Comparison of ENCODE assay signal across 9 cellular contexts in the genomic region with DNA sequence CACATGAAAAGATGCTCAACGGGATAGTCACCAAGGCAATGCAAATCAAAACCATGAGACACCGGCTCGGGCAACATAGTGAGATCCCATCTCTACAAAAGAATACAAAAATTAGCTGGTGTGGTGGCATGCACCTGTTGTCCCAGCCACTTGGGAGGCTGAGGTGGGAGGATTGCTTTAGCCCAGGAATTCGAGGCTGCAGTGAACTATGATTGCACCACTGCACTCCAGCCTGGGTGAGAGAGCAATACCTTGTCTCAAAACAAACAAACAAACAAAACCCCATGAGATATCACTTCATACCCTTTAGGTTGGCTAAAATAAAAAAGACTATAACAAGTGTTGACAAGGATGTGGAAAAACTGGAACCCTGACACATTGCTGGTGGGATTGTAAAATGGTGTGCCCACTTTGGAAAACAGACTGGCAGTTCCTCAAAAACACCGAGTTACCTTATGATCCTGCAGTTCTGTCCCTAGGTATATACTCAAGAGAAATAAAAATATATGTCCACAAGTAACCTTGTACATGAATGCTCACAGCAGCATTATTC.
"Had no signal": no experiment of that assay in that cellular context is flagged by ENCODE, and none has a peak within 500 bp of the region (broad histone marks: within the 10 kb centered on the region; RNA-seq: fewer than 3 reads in every experiment).

No MANE protein-coding gene starts in this region.

- H2AFZ ChIP-seq: GM23248 had no signal

- H3K36me3 ChIP-seq: HAP-1 had no signal

- ATAC-seq: HCT116 had no signal

- H3K9me3 ChIP-seq: HAP-1 had no signal

- H3K9ac ChIP-seq: GM23248, KMS-11 had no signal

- DNase-seq: GM23248, GOT3, H7, IMR-90, KBM-7 had no signal

- H3K27ac ChIP-seq: GM23248, HL-60, KMS-11 had no signal

- H3K4me2 ChIP-seq: KMS-11 had no signal

- H3K4me3 ChIP-seq: GM23248, HAP-1 had no signal
